Comparison of ENCODE assay signal across 1 cellular context in genomic region chr11:93025558-93026255, GRCh38.
TF ChIP-seq lines count a peak whose summit lies in the region.

No MANE protein-coding gene starts in this region.

TF ChIP-seq in liver, 16 proteins besides CTCF, POLR2A, EP300 and RAD21 (continued from another document):
- TF ChIP-seq ZBTB33 (IDR thresholded peaks at IDR 0.05), result peak; percentile 5
- no peak for TF ChIP-seq FOXA1 (IDR thresholded peaks at IDR 0.05)
- TF ChIP-seq, protein P1, sequence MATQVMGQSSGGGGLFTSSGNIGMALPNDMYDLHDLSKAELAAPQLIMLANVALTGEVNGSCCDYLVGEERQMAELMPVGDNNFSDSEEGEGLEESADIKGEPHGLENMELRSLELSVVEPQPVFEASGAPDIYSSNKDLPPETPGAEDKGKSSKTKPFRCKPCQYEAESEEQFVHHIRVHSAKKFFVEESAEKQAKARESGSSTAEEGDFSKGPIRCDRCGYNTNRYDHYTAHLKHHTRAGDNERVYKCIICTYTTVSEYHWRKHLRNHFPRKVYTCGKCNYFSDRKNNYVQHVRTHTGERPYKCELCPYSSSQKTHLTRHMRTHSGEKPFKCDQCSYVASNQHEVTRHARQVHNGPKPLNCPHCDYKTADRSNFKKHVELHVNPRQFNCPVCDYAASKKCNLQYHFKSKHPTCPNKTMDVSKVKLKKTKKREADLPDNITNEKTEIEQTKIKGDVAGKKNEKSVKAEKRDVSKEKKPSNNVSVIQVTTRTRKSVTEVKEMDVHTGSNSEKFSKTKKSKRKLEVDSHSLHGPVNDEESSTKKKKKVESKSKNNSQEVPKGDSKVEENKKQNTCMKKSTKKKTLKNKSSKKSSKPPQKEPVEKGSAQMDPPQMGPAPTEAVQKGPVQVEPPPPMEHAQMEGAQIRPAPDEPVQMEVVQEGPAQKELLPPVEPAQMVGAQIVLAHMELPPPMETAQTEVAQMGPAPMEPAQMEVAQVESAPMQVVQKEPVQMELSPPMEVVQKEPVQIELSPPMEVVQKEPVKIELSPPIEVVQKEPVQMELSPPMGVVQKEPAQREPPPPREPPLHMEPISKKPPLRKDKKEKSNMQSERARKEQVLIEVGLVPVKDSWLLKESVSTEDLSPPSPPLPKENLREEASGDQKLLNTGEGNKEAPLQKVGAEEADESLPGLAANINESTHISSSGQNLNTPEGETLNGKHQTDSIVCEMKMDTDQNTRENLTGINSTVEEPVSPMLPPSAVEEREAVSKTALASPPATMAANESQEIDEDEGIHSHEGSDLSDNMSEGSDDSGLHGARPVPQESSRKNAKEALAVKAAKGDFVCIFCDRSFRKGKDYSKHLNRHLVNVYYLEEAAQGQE (IDR thresholded peaks at IDR 0.05), result peak; percentile 34
- peak; percentile 79 to 93 for TF ChIP-seq RXRA (IDR thresholded peaks at IDR 0.05)
- TF ChIP-seq HNF4A (conservative IDR thresholded peaks at IDR 0.05), result peak; percentile 93
- TF ChIP-seq TAF1 (conservative IDR thresholded peaks at IDR 0.05), result no peak
